8 cellular contexts compared by ENCODE assay signal in the genomic region with DNA sequence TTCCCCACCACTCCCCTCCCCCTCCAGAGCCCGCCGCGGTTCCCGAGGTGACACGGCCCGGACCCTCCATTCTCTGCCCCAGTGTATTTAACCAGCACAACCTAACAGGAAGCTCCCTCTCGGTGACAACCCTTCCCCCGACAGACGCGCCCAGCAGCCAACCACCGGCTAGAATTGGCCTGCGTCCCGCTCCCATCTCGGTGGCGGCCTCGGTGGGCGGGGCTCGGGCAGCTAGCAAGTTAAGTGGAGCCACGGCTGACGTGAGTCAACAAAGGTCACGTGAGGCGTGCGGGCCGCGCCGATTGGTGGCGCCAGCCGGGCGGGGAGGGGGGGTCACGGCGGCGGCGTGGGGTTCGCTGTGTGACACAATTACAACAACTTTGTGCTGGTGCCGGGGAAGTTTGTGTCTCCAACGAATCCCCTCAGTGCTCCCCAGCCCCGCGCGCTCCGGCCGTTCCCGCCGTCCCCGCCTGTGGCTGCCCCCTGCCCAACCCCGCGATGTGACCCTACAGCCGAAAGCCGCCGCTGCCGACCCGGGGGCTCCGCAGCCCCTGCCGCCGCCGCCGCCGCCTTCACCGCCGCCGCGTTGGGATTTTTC. TPM values are rescaled to one million over a fixed set of nuclear protein-coding genes. Genes with fewer than 3 reads are reported as not detected.
DNase-seq lines count a peak whose midpoint lies in the region; ATAC-seq and TF ChIP-seq lines count a peak whose summit lies in the region.

A gene (plus strand): TSS at position 372 of the 598 bp plus-strand sequence. CDS start 364 bp downstream, outside the sequence.

- TF ChIP-seq CTCF in DOHH2 (IDR thresholded peaks at IDR 0.05; ENCODE audit: low read depth, low read length, poor library complexity, severe bottlenecking) (no peak), GM23338 (conservative IDR thresholded peaks at IDR 0.05; ENCODE audit: low read depth in 2 of 2) (no peak), fibroblast of mammary gland (conservative IDR thresholded peaks at IDR 0.05; ENCODE audit: control insufficient read depth, insufficient read depth, low read depth, low read length) (no peak)

- DNase-seq in GM23338 (ENCODE audit: low spot score) (peak; percentile 94), LHCN-M2 (ENCODE audit: low read depth) (peak; percentile 93), RPMI8226 (peak; percentile 96), fibroblast of mammary gland (ENCODE audit: low read depth) (peak; percentile 96)
- DNase-seq in activated T-helper 2 cell treated with anti-CD3 and anti-CD28 coated beads, Interferon-gamma antibody, Interleukin-2, Interleukin-4, amounts not matched to agents 10 μg/mL and 5 μg/mL and 100 μg/mL, durations not matched to agents 14 hours and 24 hours and 36 hours (ENCODE audit: low spot score) = peak; percentile 92
- DNase-seq in naive thymus-derived CD8-positive, alpha-beta T cell = peak; percentile 91 to 100 (median 95)
- DNase-seq in stimulated activated naive CD4-positive, alpha-beta T cell (lab: John Stamatoyannopoulos, UW) = peak; percentile 92 to 99 (median 96)

- H3K4me3 ChIP-seq in DOHH2 (ENCODE audit: low read length) (peak within 1 kb of the TSS; percentile 91), GM23338 (peak within 1 kb of the TSS; percentile 83), fibroblast of mammary gland (ENCODE audit: control insufficient read depth, low read depth, low read length) (peak within 1 kb of the TSS; percentile 88)

- peak; percentile 94 for ATAC-seq in GM23338
- peak; percentile 84 to 88 for ATAC-seq in naive thymus-derived CD8-positive, alpha-beta T cell

- intact Hi-C loops in activated T-helper 2 cell treated with anti-CD3 and anti-CD28 coated beads, Interferon-gamma antibody, Interleukin-2, Interleukin-4, amounts not matched to agents 10 μg/mL and 5 μg/mL and 100 μg/mL, durations not matched to agents 14 hours and 24 hours and 36 hours (cut with micrococcal nuclease) = loop anchor here (5.0 to 10.0 kb wide), 2 partner anchors 74 to 1218 kb away; a partner anchor contains a TSS

- H3K27me3 ChIP-seq in DOHH2 (ENCODE audit: control insufficient read depth, low read length) (no peaks in the 10 kb centered on the region), GM23338 (ENCODE audit: insufficient read depth) (no peaks in the 10 kb centered on the region)

- H4K20me1 ChIP-seq in DOHH2 (ENCODE audit: control insufficient read depth, insufficient read depth, low read depth, low read length) (no peaks in the 10 kb centered on the region), GM23338 (replicated peaks; ENCODE audit: insufficient read depth) (peaks cover 3% of the 10 kb centered on the region; the same call in 1 of the 2 replicates)

- no peaks in the 10 kb centered on the region for H3K27me3 Mint-ChIP-seq in GM23338 (ENCODE audit: insufficient read depth, low read depth, poor library complexity)
- no peaks in the 10 kb centered on the region for H3K27me3 Mint-ChIP-seq in activated T-helper 2 cell treated with anti-CD3 and anti-CD28 coated beads, Interferon-gamma antibody, Interleukin-2, Interleukin-4, amounts not matched to agents 10 μg/mL and 5 μg/mL and 100 μg/mL, durations not matched to agents 14 hours and 24 hours and 36 hours (ENCODE audit: low read depth)
- H3K27me3 Mint-ChIP-seq in naive thymus-derived CD8-positive, alpha-beta T cell = no peaks in the 10 kb centered on the region

- H3K9me3 ChIP-seq in DOHH2 (ENCODE audit: control insufficient read depth, insufficient read depth, low read length) = no peaks in the 10 kb centered on the region

- H3K4me1 Mint-ChIP-seq in GM23338 = peaks cover 10% of the 10 kb centered on the region; the same call in 2 of the 3 replicates
- peaks cover 8% of the 10 kb centered on the region for H3K4me1 Mint-ChIP-seq in activated T-helper 2 cell treated with anti-CD3 and anti-CD28 coated beads, Interferon-gamma antibody, Interleukin-2, Interleukin-4, amounts not matched to agents 10 μg/mL and 5 μg/mL and 100 μg/mL, durations not matched to agents 14 hours and 24 hours and 36 hours (ENCODE audit: low read depth)
- H3K4me1 Mint-ChIP-seq in naive thymus-derived CD8-positive, alpha-beta T cell = peaks cover 5 to 30% (median 10%) of the 10 kb centered on the region in 4 donors

- H3K4me1 ChIP-seq in DOHH2 (ENCODE audit: control insufficient read depth, low read length) (peaks cover 24% of the 10 kb centered on the region), GM23338 (ENCODE audit: insufficient read depth) (peaks cover 9% of the 10 kb centered on the region; the same call in 1 of the 2 replicates)

- peaks cover 64% of the 10 kb centered on the region for H3K79me2 ChIP-seq in DOHH2 (ENCODE audit: control insufficient read depth, low read length)
- peaks cover 52% of the 10 kb centered on the region for H3K79me2 ChIP-seq in GM23338 (replicated peaks; ENCODE audit: insufficient read depth)

- POLR2A ChIA-PET in naive thymus-derived CD8-positive, alpha-beta T cell (lab: Charles Lee) = interaction anchor here (0.5 to 1.5 kb wide), 6 partner anchors 26 to 285 kb away, joined by 3 to 5 read pairs (median 3); no protein-coding TSS in a partner anchor

- peak within 1 kb of the TSS; percentile 69 for H3K27ac ChIP-seq in DOHH2 (ENCODE audit: low read depth, low read length)
- H3K27ac ChIP-seq in GM23338 (ENCODE audit: low read depth) = peak within 1 kb of the TSS; percentile 94

- H3K4me2 ChIP-seq in DOHH2 (ENCODE audit: low read length) (peak within 1 kb of the TSS; percentile 62), GM23338 (peak within 1 kb of the TSS; percentile 96)

- H3K36me3 ChIP-seq in DOHH2 (ENCODE audit: control insufficient read depth, low read length) (peaks cover 14% of the 10 kb centered on the region), GM23338 (ENCODE audit: insufficient read depth) (no peaks in the 10 kb centered on the region)

- 0 out of 3 replicates have a peak, but pooled peaks cover 5% of the 10 kb centered on the region for H3K36me3 Mint-ChIP-seq in GM23338 (ENCODE audit: low read depth)
- H3K36me3 Mint-ChIP-seq in activated T-helper 2 cell treated with anti-CD3 and anti-CD28 coated beads, Interferon-gamma antibody, Interleukin-2, Interleukin-4, amounts not matched to agents 10 μg/mL and 5 μg/mL and 100 μg/mL, durations not matched to agents 14 hours and 24 hours and 36 hours (ENCODE audit: low read depth) = peaks cover 6% of the 10 kb centered on the region
- no peaks in the 10 kb centered on the region for H3K36me3 Mint-ChIP-seq in naive thymus-derived CD8-positive, alpha-beta T cell

- H3K9me3 Mint-ChIP-seq in GM23338 = no peaks in the 10 kb centered on the region
- H3K9me3 Mint-ChIP-seq in activated T-helper 2 cell treated with anti-CD3 and anti-CD28 coated beads, Interferon-gamma antibody, Interleukin-2, Interleukin-4, amounts not matched to agents 10 μg/mL and 5 μg/mL and 100 μg/mL, durations not matched to agents 14 hours and 24 hours and 36 hours = no peaks in the 10 kb centered on the region
- H3K9me3 Mint-ChIP-seq in naive thymus-derived CD8-positive, alpha-beta T cell = no peaks in the 10 kb centered on the region

- H3K9me2 ChIP-seq in DOHH2 (replicated peaks; ENCODE audit: control insufficient read depth, low read length) = no peaks in the 10 kb centered on the region
- no peaks in the 10 kb centered on the region for H3K9me2 ChIP-seq in GM23338 (ENCODE audit: insufficient read depth)

- H3K4me3 Mint-ChIP-seq in GM23338 = peak within 1 kb of the TSS; percentile 93
- peak within 1 kb of the TSS; percentile 95 for H3K4me3 Mint-ChIP-seq in activated T-helper 2 cell treated with anti-CD3 and anti-CD28 coated beads, Interferon-gamma antibody, Interleukin-2, Interleukin-4, amounts not matched to agents 10 μg/mL and 5 μg/mL and 100 μg/mL, durations not matched to agents 14 hours and 24 hours and 36 hours (ENCODE audit: low read depth)
- peak within 1 kb of the TSS; percentile 89 to 99 (median 97) for H3K4me3 Mint-ChIP-seq in naive thymus-derived CD8-positive, alpha-beta T cell

- H3F3A ChIP-seq in DOHH2 (ENCODE audit: control insufficient read depth, insufficient read depth) (no peaks in the 10 kb centered on the region), GM23338 (replicated peaks; ENCODE audit: low read depth) (no peaks in the 10 kb centered on the region)

- no peak within 1 kb of the TSS for H2AFZ ChIP-seq in GM23338

- H3K27ac Mint-ChIP-seq in GM23338 = peak within 1 kb of the TSS; percentile 95
- H3K27ac Mint-ChIP-seq in activated T-helper 2 cell treated with anti-CD3 and anti-CD28 coated beads, Interferon-gamma antibody, Interleukin-2, Interleukin-4, amounts not matched to agents 10 μg/mL and 5 μg/mL and 100 μg/mL, durations not matched to agents 14 hours and 24 hours and 36 hours = peak within 1 kb of the TSS; percentile 98
- peak within 1 kb of the TSS; percentile 94 to 100 (median 98) for H3K27ac Mint-ChIP-seq in naive thymus-derived CD8-positive, alpha-beta T cell

TF ChIP-seq in GM23338, 12 proteins besides CTCF, POLR2A, EP300 and RAD21 (continues in another document):
- no peak for TF ChIP-seq ZNF331 (CRISPR knock-in tag; IDR thresholded peaks at IDR 0.05; ENCODE audit: low read depth)
- no peak for TF ChIP-seq JUNB (IDR thresholded peaks at IDR 0.05; ENCODE audit: unreplicated experiment)
- TF ChIP-seq EZH2phosphoT487 (IDR thresholded peaks at IDR 0.05; ENCODE audit: unreplicated experiment) = no peak
- no peak for TF ChIP-seq NANOG (IDR thresholded peaks at IDR 0.05; ENCODE audit: borderline replicate concordance)
- TF ChIP-seq POLR2AphosphoS5 (IDR thresholded peaks at IDR 0.05; ENCODE audit: low read depth) = peak; percentile 39
- TF ChIP-seq EZH2 (IDR thresholded peaks at IDR 0.05; ENCODE audit: low read depth, unreplicated experiment) = no peak
- TF ChIP-seq ZNF114 (CRISPR knock-in tag; IDR thresholded peaks at IDR 0.05) = no peak
- peak; percentile 89 for TF ChIP-seq CREB1 (CRISPR knock-in tag; IDR thresholded peaks at IDR 0.05; ENCODE audit: low read depth)

RNA-seq across cellular contexts. Expression of the gene that starts here (rescaled TPM):
- total RNA-seq in GM23338 (2014; rRNA removed; shearing (Covaris generic)) = 91.6 and 102 TPM in 2 replicates
- polyA plus RNA-seq in GM23338 (2016; fragmentation: Nextera tagmentation; extraction: Ambion mirVana) = 14.9 and 22.8 TPM in 2 replicates
- total RNA-seq in LHCN-M2 (2014; rRNA removed) = 7.5 and 9.1 TPM in 2 replicates
- polyA plus RNA-seq in LHCN-M2 (2012) = 3.1 TPM
- 21.8 and 30.7 TPM in 2 replicates for total RNA-seq in activated T-helper 2 cell treated with anti-CD3 and anti-CD28 coated beads, Interferon-gamma antibody, Interleukin-2, Interleukin-4, amounts not matched to agents 10 μg/mL and 5 μg/mL and 100 μg/mL, durations not matched to agents 14 hours and 24 hours and 36 hours
- 10 to 100 TPM; 44.5 to 47.2 TPM for total RNA-seq in naive thymus-derived CD8-positive, alpha-beta T cell
- 10 to 100 TPM; 11.5 to 17.2 (median 15.2) TPM for polyA plus RNA-seq in naive thymus-derived CD8-positive, alpha-beta T cell

Comparison
In these comparisons a context has a peak if more than half of its experiments do, and no peak if none do; other contexts are left out.
1. Peak in every context shown above with its lines: DNase-seq, ATAC-seq, H3K4me3 ChIP-seq and H3K27ac ChIP-seq.